In the genomic region with DNA sequence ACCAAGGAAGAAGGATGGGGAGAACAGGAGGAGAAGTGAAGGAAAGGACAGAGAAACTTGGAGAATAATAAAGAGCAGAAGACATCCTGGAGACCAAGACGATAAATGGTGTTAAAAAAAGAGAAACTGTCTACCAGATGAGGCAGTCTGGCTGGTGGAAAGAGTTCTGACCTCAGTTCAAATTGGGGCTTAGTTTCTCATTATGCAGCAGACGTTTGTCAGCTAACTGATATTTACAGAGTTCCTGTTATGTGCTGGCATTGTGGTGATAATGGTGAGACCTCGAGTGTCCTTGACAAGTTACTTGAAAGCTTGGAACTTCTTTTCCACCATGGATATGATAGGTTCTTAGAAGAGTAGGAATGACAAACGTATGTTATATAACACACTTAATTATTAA, we compare ENCODE assay signal across 26 cellular contexts.
DNase-seq lines count a peak whose midpoint lies in the region; ATAC-seq lines count a peak whose summit lies in the region.
"Had no signal": no experiment of that assay in that cellular context is flagged by ENCODE, and none has a peak within 500 bp of the region (broad histone marks: within the 10 kb centered on the region; RNA-seq: fewer than 3 reads in every experiment).

No MANE protein-coding gene starts in this region.

- no peak overlapping the region for H3K27ac Mint-ChIP-seq in stimulated activated effector memory CD8-positive, alpha-beta T cell treated with anti-CD3 and anti-CD28 coated beads, Interleukin-12 subunit alpha, Interleukin-12 subunit beta, amount 100 ng/mL, for 72 hours
- no peak overlapping the region for H3K27ac Mint-ChIP-seq in stimulated activated memory B cell treated with anti-CD40 and anti-IgM and Interleukin-4, amounts not matched to agents 10 μg/mL and 1 μg/mL and 100 μg/mL, for 72 hours
- H3K27ac Mint-ChIP-seq: CD4-positive, alpha-beta memory T cell; HFFc6; T-helper 1 cell treated with Interleukin-12 subunit alpha and Interleukin-12 subunit beta and Interleukin-4 antibody, amounts not matched to agents 30 μg/mL and 1 μg/mL, for 36 hours had no signal

- no peak for DNase-seq in stimulated activated effector memory CD8-positive, alpha-beta T cell treated with anti-CD3 and anti-CD28 coated beads, Interleukin-12 subunit alpha, Interleukin-12 subunit beta, amount 100 ng/mL, for 72 hours (ENCODE audit: low spot score in 2 of 2)
- DNase-seq in ureter (ENCODE audit: low spot score): no peak
- DNase-seq: C1 segment of cervical spinal cord; CD4-positive, alpha-beta memory T cell; COR-L47; DMS79; GF-D8; GOT3; HFFc6; Karpas-422; NCI-H1092; NCI-H1417 treated with DMSO at 0.1 percent for 48 hours; NCI-H1694 treated with DMSO at 0.1 percent for 48 hours; NCI-H2107; NCI-H524; NCI-H748 treated with DMSO at 0.1 percent for 48 hours; SK-N-SH; SW 1271 had no signal

- no peaks in the 10 kb centered on the region for H3K9me3 Mint-ChIP-seq in stimulated activated effector memory CD8-positive, alpha-beta T cell treated with anti-CD3 and anti-CD28 coated beads, Interleukin-12 subunit alpha, Interleukin-12 subunit beta, amount 100 ng/mL, for 72 hours
- H3K9me3 Mint-ChIP-seq in stimulated activated memory B cell treated with anti-CD40 and anti-IgM and Interleukin-4, amounts not matched to agents 10 μg/mL and 1 μg/mL and 100 μg/mL, for 72 hours: no peaks in the 10 kb centered on the region
- H3K9me3 Mint-ChIP-seq: CD4-positive, alpha-beta memory T cell; HFFc6; IgD-negative memory B cell; T-helper 1 cell treated with Interleukin-12 subunit alpha and Interleukin-12 subunit beta and Interleukin-4 antibody, amounts not matched to agents 30 μg/mL and 1 μg/mL, for 36 hours had no signal

- no peak overlapping the region for H3K4me3 Mint-ChIP-seq in stimulated activated effector memory CD8-positive, alpha-beta T cell treated with anti-CD3 and anti-CD28 coated beads, Interleukin-12 subunit alpha, Interleukin-12 subunit beta, amount 100 ng/mL, for 72 hours
- H3K4me3 Mint-ChIP-seq in stimulated activated memory B cell treated with anti-CD40 and anti-IgM and Interleukin-4, amounts not matched to agents 10 μg/mL and 1 μg/mL and 100 μg/mL, for 72 hours: no peak overlapping the region
- H3K4me3 Mint-ChIP-seq: CD4-positive, alpha-beta memory T cell; HFFc6; IgD-negative memory B cell; T-helper 1 cell treated with Interleukin-12 subunit alpha and Interleukin-12 subunit beta and Interleukin-4 antibody, amounts not matched to agents 30 μg/mL and 1 μg/mL, for 36 hours had no signal

- H3K27me3 Mint-ChIP-seq in stimulated activated memory B cell treated with anti-CD40 and anti-IgM and Interleukin-4, amounts not matched to agents 10 μg/mL and 1 μg/mL and 100 μg/mL, for 72 hours: no peaks in the 10 kb centered on the region
- H3K27me3 Mint-ChIP-seq: CD4-positive, alpha-beta memory T cell had no signal

- H3K36me3 Mint-ChIP-seq in stimulated activated effector memory CD8-positive, alpha-beta T cell treated with anti-CD3 and anti-CD28 coated beads, Interleukin-12 subunit alpha, Interleukin-12 subunit beta, amount 100 ng/mL, for 72 hours: no peaks in the 10 kb centered on the region
- H3K36me3 Mint-ChIP-seq in stimulated activated memory B cell treated with anti-CD40 and anti-IgM and Interleukin-4, amounts not matched to agents 10 μg/mL and 1 μg/mL and 100 μg/mL, for 72 hours: no peaks in the 10 kb centered on the region
- H3K36me3 Mint-ChIP-seq: CD4-positive, alpha-beta memory T cell; IgD-negative memory B cell had no signal

- ATAC-seq in GM18861 (IDR thresholded peaks at IDR 0.05; ENCODE audit: unreplicated experiment) (peak; percentile 75), HG02759 (IDR thresholded peaks at IDR 0.05; ENCODE audit: unreplicated experiment) (peak; percentile 72), HG03520 (IDR thresholded peaks at IDR 0.05; ENCODE audit: unreplicated experiment) (peak; percentile 55), GM21526 (IDR thresholded peaks at IDR 0.05; ENCODE audit: low FRiP score, unreplicated experiment) (no peak), HG02610 (IDR thresholded peaks at IDR 0.05; ENCODE audit: unreplicated experiment) (no peak)
- peak; percentile 46 for ATAC-seq in stimulated activated effector memory CD8-positive, alpha-beta T cell treated with anti-CD3 and anti-CD28 coated beads, Interleukin-12 subunit alpha, Interleukin-12 subunit beta, amount 100 ng/mL, for 72 hours
- ATAC-seq in stimulated activated memory B cell treated with anti-CD40 and anti-IgM and Interleukin-4, amounts not matched to agents 10 μg/mL and 1 μg/mL and 100 μg/mL, for 72 hours: no peak

- H3K4me1 Mint-ChIP-seq in stimulated activated effector memory CD8-positive, alpha-beta T cell treated with anti-CD3 and anti-CD28 coated beads, Interleukin-12 subunit alpha, Interleukin-12 subunit beta, amount 100 ng/mL, for 72 hours: no peaks in the 10 kb centered on the region
- H3K4me1 Mint-ChIP-seq in stimulated activated memory B cell treated with anti-CD40 and anti-IgM and Interleukin-4, amounts not matched to agents 10 μg/mL and 1 μg/mL and 100 μg/mL, for 72 hours: peaks cover 10% of the 10 kb centered on the region

Comparison
In these comparisons a context has a peak if more than half of its experiments do, and no peak if none do; other contexts are left out.
1. ATAC-seq: peak in GM18861 (single experiment), HG02759 (single experiment), HG03520 (single experiment) and stimulated activated effector memory CD8-positive, alpha-beta T cell treated with anti-CD3 and anti-CD28 coated beads, Interleukin-12 subunit alpha, Interleukin-12 subunit beta, amount 100 ng/mL, for 72 hours (single experiment); none in GM21526 (single experiment), HG02610 (single experiment) and stimulated activated memory B cell treated with anti-CD40 and anti-IgM and Interleukin-4, amounts not matched to agents 10 μg/mL and 1 μg/mL and 100 μg/mL, for 72 hours (single experiment).